34 cellular contexts compared by ENCODE assay signal in genomic region chr17:19796457-19796856, GRCh38. TPM values are rescaled to one million over a fixed set of nuclear protein-coding genes. Genes with fewer than 3 reads are reported as not detected.
"Had no signal": no experiment of that assay in that cellular context is flagged by ENCODE, and none has a peak within 500 bp of the region (broad histone marks: within the 10 kb centered on the region; RNA-seq: fewer than 3 reads in every experiment).

No MANE protein-coding gene starts in this region.

- H3K27me3 Mint-ChIP-seq: activated B cell treated with CpG ODN at 0.5 μM for 24 hours; activated CD4-positive, alpha-beta memory T cell treated with anti-CD3 and anti-CD28 coated beads for 36 hours; brain had no signal

- H3K4me2 ChIP-seq: PC-9 had no signal

- H2AFZ ChIP-seq: PC-9 had no signal

- H3K4me1 Mint-ChIP-seq: activated B cell treated with CpG ODN at 0.5 μM for 24 hours, brain had no signal

- DNase-seq: activated B cell treated with CpG ODN at 0.5 μM for 24 hours; activated CD4-positive, alpha-beta memory T cell treated with anti-CD3 and anti-CD28 coated beads for 36 hours; activated CD4-positive, alpha-beta T cell treated with anti-CD3 and anti-CD28 coated beads for 4 hours; activated CD4-positive, alpha-beta T cell treated with anti-CD3 and anti-CD28 coated beads, Interleukin-2, amount 50 U/mL, for 1 hour; activated CD4-positive, CD25-positive, alpha-beta regulatory T cell treated with anti-CD3 and anti-CD28 coated beads, Interleukin-2, amount 50 U/mL, for 72 hours; activated CD8-positive, alpha-beta memory T cell treated with anti-CD3 and anti-CD28 coated beads, Interleukin-2, amount 50 U/mL, for 4 hours; activated gamma-delta T cell treated with Interleukin-2 at 50 U/mL for 16 hours; activated naive CD4-positive, alpha-beta T cell treated with anti-CD3 and anti-CD28 coated beads for 36 hours; activated T-cell treated with anti-CD3 and anti-CD28 coated beads for 4 hours; activated T-cell treated with anti-CD3 and anti-CD28 coated beads, Interleukin-2, amount 50 U/mL, for 4 hours; adrenal gland; anterior cingulate cortex; caudate nucleus; cerebellar nuclear complex; NCI-H1092 treated with DMSO at 0.1 percent for 48 hours; NCI-H1417; NCI-H1694; NCI-H1930; NCI-H2081 treated with DMSO at 0.1 percent for 48 hours; NCI-H510A; NCI-H526; NCI-H748 treated with DMSO at 0.1 percent for 48 hours; NK-92 treated with Interleukin-12 subunit alpha and Interleukin-12 subunit beta, amount 100 ng/mL, for 24 hours; PC-9; Right ventricle myocardium superior; SW 1271; T-helper 1 cell; T-helper 2 cell; T-helper 9 cell had no signal

- H3K4me1 ChIP-seq: adrenal gland had no signal

- H3K27ac ChIP-seq: adrenal gland, PC-9, VCaP had no signal

- H3K4me3 ChIP-seq: adrenal gland, PC-9 had no signal

- H3K27ac Mint-ChIP-seq: activated B cell treated with CpG ODN at 0.5 μM for 24 hours; activated CD4-positive, alpha-beta memory T cell treated with anti-CD3 and anti-CD28 coated beads for 36 hours; activated naive CD4-positive, alpha-beta T cell treated with anti-CD3 and anti-CD28 coated beads for 36 hours; activated naive CD4-positive, alpha-beta T cell treated with anti-CD3 and anti-CD28 coated beads, Interleukin-2, amount 50 U/mL, for 72 hours; activated T-helper 1 cell treated with anti-CD3 and anti-CD28 coated beads, Interleukin-12 subunit alpha, Interleukin-12 subunit beta, Interleukin-2, Interleukin-4 antibody, amounts not matched to agents 30 ng/mL and 10 ng/mL and 1 ng/mL, durations not matched to agents 14 hours and 24 hours and 36 hours; brain had no signal

- H3K27me3 ChIP-seq: adrenal gland had no signal

- H3K4me3 Mint-ChIP-seq: activated B cell treated with CpG ODN at 0.5 μM for 24 hours; activated CD4-positive, alpha-beta memory T cell treated with anti-CD3 and anti-CD28 coated beads for 36 hours; activated naive CD4-positive, alpha-beta T cell treated with anti-CD3 and anti-CD28 coated beads for 36 hours; activated T-cell treated with anti-CD3 and anti-CD28 coated beads, Interleukin-2, amount 50 U/mL, for 4 hours; activated T-helper 1 cell treated with anti-CD3 and anti-CD28 coated beads, Interleukin-12 subunit alpha, Interleukin-12 subunit beta, Interleukin-2, Interleukin-4 antibody, amounts not matched to agents 30 ng/mL and 10 ng/mL and 1 ng/mL, durations not matched to agents 14 hours and 24 hours and 36 hours; brain had no signal

- ATAC-seq: activated naive CD4-positive, alpha-beta T cell treated with anti-CD3 and anti-CD28 coated beads, Interleukin-2, amount 50 U/mL, for 72 hours; activated T-cell treated with anti-CD3 and anti-CD28 coated beads, Interleukin-2, amount 50 U/mL, for 4 hours had no signal

RNA-seq across cellular contexts. Expression of gene ALDH3A1, which starts 48.4 kb away (rescaled TPM):
- total RNA-seq: activated B cell treated with CpG ODN at 0.5 μM for 24 hours; activated naive CD4-positive, alpha-beta T cell treated with anti-CD3 and anti-CD28 coated beads for 36 hours; activated T-cell treated with anti-CD3 and anti-CD28 coated beads, Interleukin-2, amount 50 U/mL, for 4 hours; activated T-helper 1 cell treated with anti-CD3 and anti-CD28 coated beads, Interleukin-12 subunit alpha, Interleukin-12 subunit beta, Interleukin-2, Interleukin-4 antibody, amounts not matched to agents 30 ng/mL and 10 ng/mL and 1 ng/mL, durations not matched to agents 14 hours and 24 hours and 36 hours; M059J had no signal
